Comparison of ENCODE assay signal across 8 cellular contexts in the genomic region with DNA sequence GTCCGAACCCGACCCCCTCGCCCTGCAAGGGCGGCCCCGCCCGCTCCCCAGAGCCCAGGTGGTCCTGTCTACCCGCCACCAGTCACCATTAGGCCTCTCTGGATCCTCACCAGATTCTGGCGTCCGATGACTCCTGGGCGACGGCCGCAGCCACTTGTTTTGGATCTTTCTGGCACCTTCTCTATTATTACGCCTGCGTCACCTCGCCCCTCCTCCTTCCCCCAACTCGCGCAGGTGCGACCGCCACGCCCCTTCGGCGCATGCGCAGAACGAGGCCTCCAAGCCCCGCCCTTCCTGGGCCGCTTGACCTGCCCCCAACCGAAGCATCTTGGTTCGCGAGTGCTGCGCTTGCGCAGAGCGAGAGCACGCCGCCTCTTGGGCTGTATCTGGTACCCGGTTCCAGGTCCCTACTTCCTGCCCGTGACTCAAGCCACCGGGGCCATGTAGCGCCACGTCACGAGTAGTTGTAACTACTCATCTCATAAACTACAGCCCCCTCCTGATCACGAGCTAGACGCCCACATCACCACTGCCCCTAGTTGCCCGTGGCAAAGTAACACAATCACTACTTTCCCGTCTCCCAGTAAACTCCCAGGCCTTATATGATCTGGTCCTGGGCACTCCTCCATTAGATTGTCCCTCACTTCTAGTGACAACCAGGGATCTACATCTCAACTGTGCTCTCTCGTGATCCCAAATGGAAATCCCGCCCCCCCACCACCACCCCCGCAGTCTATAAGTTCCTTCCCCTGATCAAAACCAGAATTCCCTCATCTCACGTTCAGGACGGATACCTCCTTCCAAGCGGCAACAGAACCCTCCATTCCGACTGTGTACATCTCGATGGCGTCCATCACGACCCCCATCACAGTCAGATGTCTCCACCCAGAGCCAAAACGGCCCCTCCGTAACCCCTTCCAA. TPM values are rescaled to one million over a fixed set of nuclear protein-coding genes. Genes with fewer than 3 reads are reported as not detected.
DNase-seq lines count a peak whose midpoint lies in the region; ATAC-seq, FAIRE-seq and TF ChIP-seq lines count a peak whose summit lies in the region.

DEDD2 (minus strand) TSS at position 156 of the 921 bp plus-strand sequence. CDS start 670 bp downstream, outside the sequence.

- peak; percentile 97 for FAIRE-seq in HepG2 (lab: Jason Lieb, UNC)

- peak within 1 kb of the TSS; percentile 85 for H3K27ac ChIP-seq in BLaER1
- H3K27ac ChIP-seq in HepG2 (ENCODE audit: extremely low read length, insufficient read depth, low read length): peak within 1 kb of the TSS; percentile 77

- H3K79me2 ChIP-seq in HepG2 (ENCODE audit: insufficient read depth, low read length): peaks cover 71% of the 10 kb centered on the region

- in situ Hi-C loops in HepG2 (cut with HindIII; ENCODE audit: extremely low pct_ligation_motif_present, low pct_unique_long_range_greater_than_20kb): no loop called here

- no peak for TF ChIP-seq RAD21 in HepG2 (CRISPR knock-in tag; IDR thresholded peaks at IDR 0.05)

- no peak within 1 kb of the TSS for H2AFZ ChIP-seq in HepG2 (ENCODE audit: low read length)

- H3K27me3 Mint-ChIP-seq in dendritic cell treated with granulocyte-macrophage colony-stimulating factor and Interleukin-4, amounts not matched to agents 40 ng/mL and 50 ng/mL, for 4 days: no peaks in the 10 kb centered on the region

- peak within 1 kb of the TSS; percentile 95 for H3K4me2 ChIP-seq in BLaER1
- peak within 1 kb of the TSS; percentile 98 for H3K4me2 ChIP-seq in HepG2 (ENCODE audit: low read depth, low read length)

- 0 out of 4 replicates have a peak, but pooled peaks of 1 of the 2 experiments have one; percentile 8 for TF ChIP-seq EP300 in HepG2 (IDR thresholded peaks at IDR 0.05; ENCODE audit: low read depth in 2 of 2, low read length in 2 of 2)
- no peak for TF ChIP-seq EP300 in HepG2 (CRISPR knock-in tag; IDR thresholded peaks at IDR 0.05; ENCODE audit: borderline replicate concordance)

- H3K9me3 ChIP-seq in BLaER1: no peaks in the 10 kb centered on the region
- H3K9me3 ChIP-seq in HepG2 (ENCODE audit: low read length): no peaks in the 10 kb centered on the region

- H4K20me1 ChIP-seq in BLaER1 (peaks cover 68% of the 10 kb centered on the region), HepG2 (ENCODE audit: insufficient read depth, low read length) (peaks cover 18% of the 10 kb centered on the region)

- H3K36me3 Mint-ChIP-seq in dendritic cell treated with granulocyte-macrophage colony-stimulating factor and Interleukin-4, amounts not matched to agents 40 ng/mL and 50 ng/mL, for 4 days (ENCODE audit: low read depth): peaks cover 69% of the 10 kb centered on the region

- no TSS peak for BruUV-seq in HepG2 (replicated peaks; lab: Mats Ljungman, UMichigan)

- peak; percentile 75 to 84 for TF ChIP-seq POLR2A in HepG2 (IDR thresholded peaks at IDR 0.05; ENCODE audit: insufficient read depth in 1 of 2, low read depth in 2 of 2, low read length in 2 of 2)

- peaks cover 61% of the 10 kb centered on the region for H3K4me1 ChIP-seq in BLaER1
- peaks cover 76% of the 10 kb centered on the region for H3K4me1 ChIP-seq in HepG2 (ENCODE audit: insufficient read depth, low read length)

- ATAC-seq in GM19372 (IDR thresholded peaks at IDR 0.05; ENCODE audit: low read depth, unreplicated experiment) (peak; percentile 63), HG03558 (IDR thresholded peaks at IDR 0.05; ENCODE audit: extremely low read depth, unreplicated experiment) (peak; percentile 63), HepG2 (peak; percentile 60)

- intact Hi-C loops in dendritic cell treated with granulocyte-macrophage colony-stimulating factor and Interleukin-4, amounts not matched to agents 40 ng/mL and 50 ng/mL, for 4 days (cut with micrococcal nuclease): loop anchor here (1.0 to 2.0 kb wide), 2 partner anchors 16 to 33 kb away; no protein-coding TSS in a partner anchor
- intact Hi-C loops in HepG2 (cut with micrococcal nuclease; ENCODE audit: unreplicated experiment): no loop called here

- DNase-seq in NCI-H748 treated with DMSO at 0.1 percent for 48 hours (lab: John Stamatoyannopoulos, UW): peak; percentile 98
- peak; percentile 99 for DNase-seq in activated CD4-positive, alpha-beta T cell treated with anti-CD3 and anti-CD28 coated beads, Interleukin-2, amount 50 U/mL, for 24 hours (ENCODE audit: low read depth in 1 of 2, low spot score in 1 of 2)
- DNase-seq in HepG2 (ENCODE audit: low spot score): peak; percentile 92
- peak; percentile 99 for DNase-seq in stimulated activated CD4-positive, alpha-beta T cell treated with anti-CD3 and anti-CD28 coated beads, Interleukin-4, amount 100 ng/mL, for 1 hour

- H3K9me3 Mint-ChIP-seq in dendritic cell treated with granulocyte-macrophage colony-stimulating factor and Interleukin-4, amounts not matched to agents 40 ng/mL and 50 ng/mL, for 4 days: no peaks in the 10 kb centered on the region

- WGBS in HepG2 (ENCODE audit: low lambda C conversion rate): 25% methylated on average over 41 of the region's 56 CpGs

- H3K27me3 ChIP-seq in BLaER1 (no peaks in the 10 kb centered on the region), HepG2 (ENCODE audit: control insufficient read depth in 1 of 2, insufficient read depth in 2 of 2, low read length in 2 of 2) (no peaks in the 10 kb centered on the region; a peak in 1 of 5 replicates)

- H3K9ac ChIP-seq in BLaER1 (peak within 1 kb of the TSS; percentile 89), HepG2 (ENCODE audit: insufficient read depth, low read depth, low read length) (peak within 1 kb of the TSS; percentile 84)

- CTCF ChIA-PET in HepG2 (lab: Yijun Ruan, JAX; ENCODE audit: low intra/inter-chr PET ratio, low total read pairs): no interaction called here

- POLR2A ChIA-PET in HepG2 (lab: Yijun Ruan, JAX): interaction anchor here (1.2 to 2.1 kb wide), 2 partner anchors 16 to 25 kb away, joined by 3 to 19 read pairs; partner anchors contain the start of gene GSK3A

- peak within 1 kb of the TSS; percentile 85 for H3K27ac Mint-ChIP-seq in dendritic cell treated with granulocyte-macrophage colony-stimulating factor and Interleukin-4, amounts not matched to agents 40 ng/mL and 50 ng/mL, for 4 days

- peak within 1 kb of the TSS; percentile 97 for H3K4me3 Mint-ChIP-seq in dendritic cell treated with granulocyte-macrophage colony-stimulating factor and Interleukin-4, amounts not matched to agents 40 ng/mL and 50 ng/mL, for 4 days

- no peak; the same call in 1 of the 2 replicates for TF ChIP-seq CTCF in HepG2 (CRISPR knock-in tag; IDR thresholded peaks at IDR 0.05)

- H3K36me3 ChIP-seq in BLaER1: peaks cover 36% of the 10 kb centered on the region
- peaks cover 11 to 24% of the 10 kb centered on the region in 2 experiments for H3K36me3 ChIP-seq in HepG2 (replicated peaks in 1 of 2; ENCODE audit: control insufficient read depth in 1 of 2, insufficient read depth in 2 of 2, low read length in 2 of 2)

- peaks cover 75% of the 10 kb centered on the region for H3K4me1 Mint-ChIP-seq in dendritic cell treated with granulocyte-macrophage colony-stimulating factor and Interleukin-4, amounts not matched to agents 40 ng/mL and 50 ng/mL, for 4 days (ENCODE audit: low read depth)

- peak within 1 kb of the TSS; percentile 93 for H3K4me3 ChIP-seq in BLaER1
- H3K4me3 ChIP-seq in HepG2 (replicated peaks in 1 of 3; ENCODE audit: insufficient read depth in 1 of 3, low read depth in 2 of 3, low read length in 3 of 3): peak within 1 kb of the TSS; percentile 61 to 96 (median 90)

TF ChIP-seq in HepG2, 621 proteins besides CTCF, POLR2A, EP300 and RAD21 (continues in another document):
- TF ChIP-seq STAG1 (CRISPR knock-in tag; IDR thresholded peaks at IDR 0.05): no peak
- TF ChIP-seq, protein P1, sequence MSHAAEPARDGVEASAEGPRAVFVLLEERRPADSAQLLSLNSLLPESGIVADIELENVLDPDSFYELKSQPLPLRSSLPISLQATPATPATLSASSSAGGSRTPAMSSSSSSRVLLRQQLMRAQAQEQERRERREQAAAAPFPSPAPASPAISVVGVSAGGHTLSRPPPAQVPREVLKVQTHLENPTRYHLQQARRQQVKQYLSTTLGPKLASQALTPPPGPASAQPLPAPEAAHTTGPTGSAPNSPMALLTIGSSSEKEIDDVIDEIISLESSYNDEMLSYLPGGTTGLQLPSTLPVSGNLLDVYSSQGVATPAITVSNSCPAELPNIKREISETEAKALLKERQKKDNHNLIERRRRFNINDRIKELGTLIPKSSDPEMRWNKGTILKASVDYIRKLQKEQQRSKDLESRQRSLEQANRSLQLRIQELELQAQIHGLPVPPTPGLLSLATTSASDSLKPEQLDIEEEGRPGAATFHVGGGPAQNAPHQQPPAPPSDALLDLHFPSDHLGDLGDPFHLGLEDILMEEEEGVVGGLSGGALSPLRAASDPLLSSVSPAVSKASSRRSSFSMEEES (CRISPR knock-in tag; IDR thresholded peaks at IDR 0.05): peak; percentile 51

RNA-seq across cellular contexts. Expression of gene DEDD2, which starts in this region (rescaled TPM):
- 14.7 and 19.2 TPM in 2 replicates for total RNA-seq in HepG2 (2016; rRNA removed; fragmentation: Illumina TruSeq; extraction: Trizol)
- 9.6 and 10.0 TPM in 2 replicates for total RNA-seq in HepG2 (2016; cell fraction: cytosol; rRNA removed; fragmentation: Illumina TruSeq; extraction: Trizol; ENCODE audit: low read depth)
- total RNA-seq in HepG2 (2016; cell fraction: insoluble cytoplasmic fraction; rRNA removed; fragmentation: Illumina TruSeq; extraction: Trizol): 16.1 and 18.5 TPM in 2 replicates
- 27.2 and 29.6 TPM in 2 replicates for total RNA-seq in HepG2 (2016; cell fraction: membrane; rRNA removed; fragmentation: Illumina TruSeq; extraction: Trizol)
- total RNA-seq in HepG2 (2016; cell fraction: nucleus; rRNA removed; fragmentation: Illumina TruSeq; extraction: Trizol): 6.8 and 8.3 TPM in 2 replicates
- 24.7 and 26.1 TPM in 2 replicates for polyA plus RNA-seq in HepG2 (2011; rRNA removed)
- polyA plus RNA-seq in HepG2 (2011; cell fraction: cytosol; rRNA removed): 25.5 and 32.8 TPM in 2 replicates
- 26.7 and 26.8 TPM in 2 replicates for polyA plus RNA-seq in HepG2 (2011; cell fraction: nucleus; rRNA removed)
- polyA plus RNA-seq in HepG2 (2012): 11.1 and 19.5 TPM in 2 replicates
- polyA plus RNA-seq in HepG2 (2016; cell fraction: cytosol; fragmentation: Illumina TruSeq; extraction: Trizol; ENCODE audit: low read depth): 10.7 and 11.1 TPM in 2 replicates
- polyA plus RNA-seq in HepG2 (2016; cell fraction: insoluble cytoplasmic fraction; fragmentation: Illumina TruSeq; extraction: Trizol; ENCODE audit: low read depth): 19.2 and 19.5 TPM in 2 replicates
- polyA plus RNA-seq in HepG2 (2016; cell fraction: membrane; fragmentation: Illumina TruSeq; extraction: Trizol; ENCODE audit: low read depth): 23.2 and 25.7 TPM in 2 replicates
- 16.9 and 21.4 TPM in 2 replicates for polyA plus RNA-seq in HepG2 (2016; cell fraction: nucleus; fragmentation: Illumina TruSeq; extraction: Trizol; ENCODE audit: insufficient read depth, low read depth)
- 15.6 and 26.0 TPM in 2 replicates for polyA minus RNA-seq in HepG2 (2011; rRNA and poly(A)+ RNA removed; ENCODE audit: low replicate concordance)
- polyA minus RNA-seq in HepG2 (2011; cell fraction: cytosol; rRNA and poly(A)+ RNA removed): 6.8 and 8.3 TPM in 2 replicates
- 5.0 and 7.2 TPM in 2 replicates for polyA minus RNA-seq in HepG2 (2011; cell fraction: nucleus; rRNA and poly(A)+ RNA removed)

Comparison
In these comparisons a context has a peak if more than half of its experiments do, and no peak if none do; other contexts are left out.
1. Peak in every context shown above with its lines: DNase-seq, ATAC-seq, H3K4me3 ChIP-seq and H3K27ac ChIP-seq.